24 cellular contexts compared by ENCODE assay signal in the genomic region with DNA sequence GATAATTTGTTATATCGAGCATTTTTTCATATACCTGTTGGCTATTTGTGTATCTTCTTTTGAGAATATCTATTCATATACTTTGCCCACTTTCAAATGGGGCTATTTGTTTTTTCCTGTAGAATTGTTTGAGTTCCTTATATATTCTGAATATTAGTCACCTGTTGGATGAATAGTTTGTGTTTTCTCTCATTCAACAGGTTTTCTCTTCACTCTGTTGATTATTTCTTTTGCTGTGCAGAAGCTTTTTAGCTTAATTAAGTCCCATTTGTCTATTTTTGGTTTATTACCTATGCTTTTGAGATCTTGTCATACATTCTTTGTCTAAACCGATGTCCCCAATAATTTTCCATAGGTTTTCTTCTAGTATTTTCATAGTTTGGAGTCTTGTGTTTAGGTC.
"Had no signal": no experiment of that assay in that cellular context is flagged by ENCODE, and none has a peak within 500 bp of the region (broad histone marks: within the 10 kb centered on the region; RNA-seq: fewer than 3 reads in every experiment).

No MANE protein-coding gene starts in this region.

- H3K27me3 Mint-ChIP-seq: dendritic cell treated with granulocyte-macrophage colony-stimulating factor and Interleukin-4, amounts not matched to agents 40 ng/mL and 50 ng/mL, for 4 days; effector memory CD8-positive, alpha-beta T cell had no signal

- H3K9me3 ChIP-seq: colonic mucosa, esophagus muscularis mucosa, esophagus squamous epithelium, gastrocnemius medialis, gastroesophageal sphincter, heart left ventricle had no signal

- H3K36me3 ChIP-seq: colonic mucosa, esophagus muscularis mucosa, esophagus squamous epithelium, gastrocnemius medialis, gastroesophageal sphincter, heart left ventricle, heart right ventricle had no signal

- H3K4me3 Mint-ChIP-seq: dendritic cell treated with granulocyte-macrophage colony-stimulating factor and Interleukin-4, amounts not matched to agents 40 ng/mL and 50 ng/mL, for 4 days; effector memory CD8-positive, alpha-beta T cell; endodermal cell had no signal

- DNase-seq: colonic mucosa; cortex of kidney; dermis blood vessel endothelial cell; dorsolateral prefrontal cortex; effector CD4-positive, alpha-beta T cell; effector CD8-positive, alpha-beta T cell; effector memory CD4-positive, alpha-beta T cell; effector memory CD8-positive, alpha-beta T cell; endodermal cell; erythroblast; esophagus squamous epithelium; foreskin fibroblast; foreskin keratinocyte; foreskin melanocyte; gastrocnemius medialis; glutamatergic neuron; head of caudate nucleus; heart left ventricle; heart right ventricle had no signal

- H3K9me3 Mint-ChIP-seq: dendritic cell treated with granulocyte-macrophage colony-stimulating factor and Interleukin-4, amounts not matched to agents 40 ng/mL and 50 ng/mL, for 4 days; effector memory CD8-positive, alpha-beta T cell; endodermal cell had no signal

- H3K27ac Mint-ChIP-seq: dendritic cell treated with granulocyte-macrophage colony-stimulating factor and Interleukin-4, amounts not matched to agents 40 ng/mL and 50 ng/mL, for 4 days; effector memory CD8-positive, alpha-beta T cell; endodermal cell had no signal

- H3K4me1 ChIP-seq: colonic mucosa, esophagus muscularis mucosa, gastroesophageal sphincter had no signal

- H3K27ac ChIP-seq: colonic mucosa, coronary artery, dorsolateral prefrontal cortex, epithelial cell of prostate, esophagus muscularis mucosa, esophagus squamous epithelium, foreskin keratinocyte, gastrocnemius medialis, gastroesophageal sphincter, heart left ventricle, heart right ventricle had no signal

- H3K4me3 ChIP-seq: colonic mucosa, coronary artery, dorsolateral prefrontal cortex, esophagus muscularis mucosa, esophagus squamous epithelium, gastrocnemius medialis, gastroesophageal sphincter, heart left ventricle, heart right ventricle had no signal
